ENCODE assay signal across 27 cellular contexts in genomic region chr9:89748020-89748670, GRCh38.
DNase-seq lines count a peak whose midpoint lies in the region; ATAC-seq, FAIRE-seq and TF ChIP-seq lines count a peak whose summit lies in the region.
"Had no signal": no experiment of that assay in that cellular context is flagged by ENCODE, and none has a peak within 500 bp of the region (broad histone marks: within the 10 kb centered on the region; RNA-seq: fewer than 3 reads in every experiment).

No MANE protein-coding gene starts in this region.

- ATAC-seq in GM18498 (IDR thresholded peaks at IDR 0.05; ENCODE audit: unreplicated experiment): no peak
- ATAC-seq: left lobe of liver, psoas muscle, SK-N-SH treated with all-trans-retinoic acid at 6 μM for 48 hours had no signal

- H3K4me3 ChIP-seq in left ventricle myocardium inferior: no peak overlapping the region
- H3K4me3 ChIP-seq in right atrium auricular region: no peak overlapping the region
- no peak overlapping the region for H3K4me3 ChIP-seq in kidney (ENCODE audit: low read length in 2 of 2)
- H3K4me3 ChIP-seq in MG63: no peak overlapping the region
- H3K4me3 ChIP-seq: adrenal gland, psoas muscle, sigmoid colon, stomach, vagina had no signal

- H3K27me3 ChIP-seq in left ventricle myocardium inferior (ENCODE audit: low read depth): no peaks in the 10 kb centered on the region
- H3K27me3 ChIP-seq in right atrium auricular region: no peaks in the 10 kb centered on the region
- no peaks in the 10 kb centered on the region for H3K27me3 ChIP-seq in MG63
- H3K27me3 ChIP-seq: adrenal gland, neutrophil, sigmoid colon, stomach, vagina had no signal

- peaks cover 6% of the 10 kb centered on the region for H3K9me3 ChIP-seq in left ventricle myocardium inferior (replicated peaks)
- H3K9me3 ChIP-seq in right atrium auricular region: no peaks in the 10 kb centered on the region
- no peaks in the 10 kb centered on the region for H3K9me3 ChIP-seq in kidney (ENCODE audit: control insufficient read depth in 1 of 2, low read length in 2 of 2)
- H3K9me3 ChIP-seq in MG63: no peaks in the 10 kb centered on the region
- H3K9me3 ChIP-seq: adrenal gland, psoas muscle, sigmoid colon, vagina had no signal

- H3K27ac ChIP-seq in left ventricle myocardium inferior (replicated peaks) (peak overlapping the region; percentile 73), right atrium auricular region (no peak overlapping the region), kidney (ENCODE audit: low read depth in 2 of 2, low read length in 2 of 2) (no peak overlapping the region)
- H3K27ac ChIP-seq: adrenal gland, neutrophil, psoas muscle, sigmoid colon, stomach, vagina had no signal

- peaks cover 46% of the 10 kb centered on the region for H3K4me1 ChIP-seq in left ventricle myocardium inferior
- peaks cover 0 to 29% of the 10 kb centered on the region in 2 donors for H3K4me1 ChIP-seq in right atrium auricular region
- H3K4me1 ChIP-seq in kidney (ENCODE audit: control insufficient read depth in 1 of 2, insufficient read depth in 1 of 2, low read depth in 1 of 2, low read length in 2 of 2): peaks cover 0 to 4% of the 10 kb centered on the region in 2 donors
- H3K4me1 ChIP-seq: sigmoid colon had no signal

- no peak for DNase-seq in left ventricle myocardium inferior
- no peak for DNase-seq in right atrium auricular region (ENCODE audit: low spot score)
- peak; percentile 44 for DNase-seq in amniotic epithelial cell (ENCODE audit: low read depth)
- peak; percentile 10 for DNase-seq in kidney
- no peak for DNase-seq in NCI-H510A (lab: John Stamatoyannopoulos, UW)
- no peak for DNase-seq in MG63
- DNase-seq in GOT3 (lab: John Stamatoyannopoulos, UW): no peak
- DNase-seq: activated CD4-positive, alpha-beta memory T cell treated with anti-CD3 and anti-CD28 coated beads for 36 hours; activated CD4-positive, CD25-positive, alpha-beta regulatory T cell treated with anti-CD3 and anti-CD28 coated beads, Interleukin-2, amount 50 U/mL, for 72 hours; activated gamma-delta T cell; adrenal gland; DMS153; HCEC 1CT; mesendoderm; MV-4-11; NCI-H1436 treated with DMSO at 0.1 percent for 48 hours; NCI-H345; sigmoid colon; stimulated activated CD4-positive, alpha-beta T cell treated with anti-CD3 and anti-CD28 coated beads, Interleukin-12 subunit alpha, Interleukin-12 subunit beta, amount 100 ng/mL, for 4 hours; stimulated activated CD4-positive, alpha-beta T cell treated with anti-CD3 and anti-CD28 coated beads, Interleukin-2, amount 100 ng/mL, for 48 hours; stomach had no signal

- H3K9ac ChIP-seq in kidney (ENCODE audit: low read length in 2 of 2): no peak overlapping the region

- TF ChIP-seq CTCF in left ventricle myocardium inferior (IDR thresholded peaks at IDR 0.05; ENCODE audit: borderline replicate concordance): no peak
- no peak for TF ChIP-seq CTCF in right atrium auricular region (IDR thresholded peaks at IDR 0.05)
- TF ChIP-seq CTCF in kidney (IDR thresholded peaks at IDR 0.05; ENCODE audit: borderline replicate concordance, extremely low read depth, insufficient read depth): no peak

- no peak for FAIRE-seq in kidney (lab: Jason Lieb, UNC)

- intact Hi-C loops in left ventricle myocardium inferior (cut with micrococcal nuclease) (no loop called here), kidney (cut with DNase I) (no loop called here)

- H3K36me3 ChIP-seq in left ventricle myocardium inferior (no peaks in the 10 kb centered on the region), right atrium auricular region (no peaks in the 10 kb centered on the region), kidney (ENCODE audit: control insufficient read depth in 1 of 2, insufficient read depth in 2 of 2, low read length in 2 of 2) (no peaks in the 10 kb centered on the region), MG63 (no peaks in the 10 kb centered on the region)
- H3K36me3 ChIP-seq: adrenal gland, neutrophil, sigmoid colon, stomach, vagina had no signal

Comparison
In these comparisons a context has a peak if more than half of its experiments do, and no peak if none do; other contexts are left out.
1. DNase-seq: peak in amniotic epithelial cell (single experiment) and kidney (single experiment); none in left ventricle myocardium inferior (single experiment), right atrium auricular region (single experiment), NCI-H510A (single experiment), MG63 (single experiment) and GOT3 (single experiment).